Comparison of ENCODE assay signal across 13 cellular contexts in genomic region chr4:40337081-40337480, GRCh38. TPM values are rescaled to one million over a fixed set of nuclear protein-coding genes. Genes with fewer than 3 reads are reported as not detected.
"Had no signal": no experiment of that assay in that cellular context is flagged by ENCODE, and none has a peak within 500 bp of the region (broad histone marks: within the 10 kb centered on the region; RNA-seq: fewer than 3 reads in every experiment).

No MANE protein-coding gene starts in this region.

- H3K4me3 Mint-ChIP-seq: activated CD8-positive, alpha-beta T cell treated with anti-CD3 and anti-CD28 coated beads for 36 hours; activated naive CD8-positive, alpha-beta T cell treated with anti-CD3 and anti-CD28 coated beads, Interleukin-2, amount 50 U/mL, for 24 hours had no signal

- DNase-seq: activated CD4-positive, alpha-beta T cell treated with anti-CD3 and anti-CD28 coated beads for 4 hours; activated CD8-positive, alpha-beta memory T cell treated with anti-CD3 and anti-CD28 coated beads, Interleukin-2, amount 50 U/mL, for 4 hours; activated CD8-positive, alpha-beta T cell treated with anti-CD3 and anti-CD28 coated beads for 36 hours; activated naive CD8-positive, alpha-beta T cell treated with anti-CD3 and anti-CD28 coated beads, Interleukin-2, amount 50 U/mL, for 24 hours; dorsolateral prefrontal cortex; hypothalamus; kidney glomerular epithelial cell; posterior cingulate gyrus had no signal

- ATAC-seq: activated CD8-positive, alpha-beta T cell treated with anti-CD3 and anti-CD28 coated beads for 36 hours; activated naive CD8-positive, alpha-beta T cell treated with anti-CD3 and anti-CD28 coated beads, Interleukin-2, amount 50 U/mL, for 24 hours; esophagus mucosa had no signal

- H3K27me3 ChIP-seq: ascending aorta had no signal

- H3K4me3 ChIP-seq: ascending aorta, dorsolateral prefrontal cortex had no signal

- H3K9me3 Mint-ChIP-seq: activated CD8-positive, alpha-beta T cell treated with anti-CD3 and anti-CD28 coated beads for 36 hours had no signal

- H3K27me3 Mint-ChIP-seq: activated naive CD8-positive, alpha-beta T cell treated with anti-CD3 and anti-CD28 coated beads, Interleukin-2, amount 50 U/mL, for 24 hours had no signal

- H3K9me3 ChIP-seq: ascending aorta had no signal

- H3K27ac ChIP-seq: ascending aorta, dorsolateral prefrontal cortex had no signal

- H3K36me3 ChIP-seq: ascending aorta had no signal

- H3K27ac Mint-ChIP-seq: activated CD8-positive, alpha-beta T cell treated with anti-CD3 and anti-CD28 coated beads for 36 hours; activated naive CD8-positive, alpha-beta T cell treated with anti-CD3 and anti-CD28 coated beads, Interleukin-2, amount 50 U/mL, for 24 hours had no signal

RNA-seq across cellular contexts. Expression of gene CHRNA9, which starts 1.9 kb away (rescaled TPM):
- total RNA-seq: ascending aorta, esophagus mucosa, glomerular endothelial cell, mesenteric fat pad, skeletal muscle tissue had no signal
